In genomic region chr20:49160057-49160929, GRCh38 we compare ENCODE assay signal across 18 cellular contexts. TPM values are rescaled to one million over a fixed set of nuclear protein-coding genes. Genes with fewer than 3 reads are reported as not detected.
DNase-seq lines count a peak whose midpoint lies in the region; ATAC-seq and TF ChIP-seq lines count a peak whose summit lies in the region.
"Had no signal": no experiment of that assay in that cellular context is flagged by ENCODE, and none has a peak within 500 bp of the region (broad histone marks: within the 10 kb centered on the region; RNA-seq: fewer than 3 reads in every experiment).

No MANE protein-coding gene starts in this region.

- ATAC-seq in activated naive CD4-positive, alpha-beta T cell treated with anti-CD3 and anti-CD28 coated beads, Interleukin-2, amount 50 U/mL, for 72 hours, result peak; percentile 80 to 96
- ATAC-seq: stimulated activated naive CD8-positive, alpha-beta T cell treated with anti-CD3 and anti-CD28 coated beads, Interleukin-15, amount 100 ng/mL, for 72 hours had no signal

- no peak for TF ChIP-seq CTCF in nephron progenitor cell (IDR thresholded peaks at IDR 0.05)

- H3K27me3 Mint-ChIP-seq in IgD-negative memory B cell (no peaks in the 10 kb centered on the region), nephron progenitor cell (ENCODE audit: low read depth, poor library complexity) (no peaks in the 10 kb centered on the region)
- H3K27me3 Mint-ChIP-seq in activated naive CD8-positive, alpha-beta T cell, result no peaks in the 10 kb centered on the region
- H3K27me3 Mint-ChIP-seq: stimulated activated naive CD8-positive, alpha-beta T cell treated with anti-CD3 and anti-CD28 coated beads, Interleukin-15, amount 100 ng/mL, for 72 hours had no signal

- no peak for DNase-seq in activated naive CD4-positive, alpha-beta T cell treated with anti-CD3 and anti-CD28 coated beads, Interleukin-2, amount 50 U/mL, for 72 hours (ENCODE audit: low spot score in 2 of 2)
- DNase-seq in activated naive CD4-positive, alpha-beta T cell treated with Interleukin-2 at 50 U/mL for 16 hours, result no peak
- DNase-seq in nephron progenitor cell (no peak), HPDE6-E6E7 (ENCODE audit: extremely low spot score) (no peak), NCI-H510A (lab: John Stamatoyannopoulos, UW) (no peak)
- DNase-seq in stimulated activated CD4-positive, alpha-beta T cell treated with anti-CD3 and anti-CD28 coated beads, Interleukin-2, amount 100 ng/mL, for 24 hours, result no peak
- DNase-seq: activated CD8-positive, alpha-beta memory T cell treated with anti-CD3 and anti-CD28 coated beads, Interleukin-2, amount 50 U/mL, for 48 hours; dermis blood vessel endothelial cell; Kasumi-1; kidney; mammary epithelial cell; NCI-H1105; NCI-H2081 treated with DMSO at 0.1 percent for 48 hours; NCI-H524; stimulated activated naive CD8-positive, alpha-beta T cell treated with anti-CD3 and anti-CD28 coated beads, Interleukin-15, amount 100 ng/mL, for 72 hours; upper lobe of left lung had no signal

- H3K4me3 Mint-ChIP-seq in IgD-negative memory B cell (peak overlapping the region in 1 of 4 donors; percentile 28), nephron progenitor cell (no peak overlapping the region)
- peak overlapping the region; percentile 30 for H3K4me3 Mint-ChIP-seq in activated naive CD8-positive, alpha-beta T cell
- H3K4me3 Mint-ChIP-seq: stimulated activated naive CD8-positive, alpha-beta T cell treated with anti-CD3 and anti-CD28 coated beads, Interleukin-15, amount 100 ng/mL, for 72 hours had no signal

- H3K4me1 Mint-ChIP-seq in IgD-negative memory B cell (peaks cover 7 to 14% (median 14%) of the 10 kb centered on the region in 3 donors), nephron progenitor cell (peaks cover 15% of the 10 kb centered on the region)
- peaks cover 41% of the 10 kb centered on the region for H3K4me1 Mint-ChIP-seq in activated naive CD8-positive, alpha-beta T cell (ENCODE audit: low read depth)

- peaks cover 0 to 9% of the 10 kb centered on the region in 2 donors for H3K36me3 Mint-ChIP-seq in activated naive CD4-positive, alpha-beta T cell treated with anti-CD3 and anti-CD28 coated beads, Interleukin-2, amount 50 U/mL, for 72 hours
- H3K36me3 Mint-ChIP-seq in IgD-negative memory B cell, result peaks cover 2% of the 10 kb centered on the region
- H3K36me3 Mint-ChIP-seq in activated naive CD8-positive, alpha-beta T cell, result no peaks in the 10 kb centered on the region
- H3K36me3 Mint-ChIP-seq in nephron progenitor cell (ENCODE audit: low read depth), result peaks cover 56% of the 10 kb centered on the region

- no peaks in the 10 kb centered on the region for H3K9me3 Mint-ChIP-seq in activated naive CD4-positive, alpha-beta T cell treated with anti-CD3 and anti-CD28 coated beads, Interleukin-2, amount 50 U/mL, for 72 hours
- H3K9me3 Mint-ChIP-seq in IgD-negative memory B cell (no peaks in the 10 kb centered on the region), nephron progenitor cell (no peaks in the 10 kb centered on the region)
- H3K9me3 Mint-ChIP-seq in activated naive CD8-positive, alpha-beta T cell (ENCODE audit: low read depth), result no peaks in the 10 kb centered on the region
- H3K9me3 Mint-ChIP-seq: stimulated activated naive CD8-positive, alpha-beta T cell treated with anti-CD3 and anti-CD28 coated beads, Interleukin-15, amount 100 ng/mL, for 72 hours had no signal

- H3K27ac Mint-ChIP-seq in activated naive CD4-positive, alpha-beta T cell treated with anti-CD3 and anti-CD28 coated beads, Interleukin-2, amount 50 U/mL, for 72 hours, result peak overlapping the region; percentile 70 to 81
- H3K27ac Mint-ChIP-seq in IgD-negative memory B cell (peak overlapping the region in 2 of 3 donors; percentile 25 to 73), nephron progenitor cell (peak overlapping the region; percentile 20)
- peak overlapping the region; percentile 77 for H3K27ac Mint-ChIP-seq in activated naive CD8-positive, alpha-beta T cell

RNA-seq across cellular contexts. Expression of gene STAU1, which starts 27.8 kb away (rescaled TPM):
- total RNA-seq in activated naive CD4-positive, alpha-beta T cell treated with anti-CD3 and anti-CD28 coated beads, Interleukin-2, amount 50 U/mL, for 72 hours, result 10 to 100 TPM; 61.1 to 98.9 TPM
- polyA plus RNA-seq in IgD-negative memory B cell, result 32.4 TPM

RNA-seq across cellular contexts. Expression of gene DDX27, which starts 58.9 kb away (rescaled TPM):
- total RNA-seq in activated naive CD4-positive, alpha-beta T cell treated with anti-CD3 and anti-CD28 coated beads, Interleukin-2, amount 50 U/mL, for 72 hours, result 10 to 100 TPM; 42.1 to 51.9 TPM
- 62.8 TPM for polyA plus RNA-seq in IgD-negative memory B cell

Comparison
In these comparisons a context has a peak if more than half of its experiments do, and no peak if none do; other contexts are left out.
1. H3K27ac Mint-ChIP-seq: peak in every context shown above with its lines; median percentile 77 in activated naive CD8-positive, alpha-beta T cell; 76 in activated naive CD4-positive, alpha-beta T cell treated with anti-CD3 and anti-CD28 coated beads, Interleukin-2, amount 50 U/mL, for 72 hours; 49 in IgD-negative memory B cell; 20 in nephron progenitor cell.